ENCODE assay signal across 8 cellular contexts in the genomic region with DNA sequence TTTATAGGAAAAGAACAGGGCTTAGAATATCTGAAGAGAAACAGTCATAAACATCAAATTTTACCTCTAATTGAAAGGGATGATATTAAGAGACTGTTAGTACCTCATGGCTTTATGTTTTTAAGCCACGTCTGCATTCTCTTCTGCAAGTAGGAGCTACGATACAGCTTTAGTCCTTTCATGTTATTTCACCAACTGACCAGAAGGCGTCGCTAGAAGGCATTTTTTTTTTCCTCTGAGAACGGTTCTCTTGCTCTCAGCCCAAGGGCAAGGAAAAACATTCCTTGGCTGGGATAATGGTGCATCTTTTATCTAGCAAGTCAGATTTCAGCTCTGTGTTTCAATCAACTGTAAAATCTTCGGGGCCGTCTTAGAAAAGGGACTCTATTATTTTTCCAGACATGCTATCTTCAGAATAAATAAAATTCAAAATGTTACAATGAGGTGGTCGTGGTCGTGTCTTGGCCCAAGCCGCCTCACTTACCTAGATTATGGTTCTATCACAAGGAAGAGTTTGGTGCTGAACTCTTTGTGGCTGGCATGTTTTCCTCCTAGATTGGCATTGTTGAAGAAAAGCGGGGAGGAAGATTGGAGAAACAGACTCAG.
DNase-seq lines count a peak whose midpoint lies in the region; ATAC-seq and TF ChIP-seq lines count a peak whose summit lies in the region.

No MANE protein-coding gene starts in this region.

- no peaks in the 10 kb centered on the region for H3K9me3 ChIP-seq in Loucy (ENCODE audit: insufficient read depth, low read depth, low read length)

- H3K36me3 Mint-ChIP-seq in central memory CD8-positive, alpha-beta T cell (ENCODE audit: insufficient read depth), result no peaks in the 10 kb centered on the region

- no peaks in the 10 kb centered on the region for H3F3A ChIP-seq in Loucy (ENCODE audit: low read depth)

- TF ChIP-seq CTCF in Loucy (conservative IDR thresholded peaks at IDR 0.05; ENCODE audit: low read length), result peak; percentile 81

- H3K27me3 ChIP-seq in Loucy (ENCODE audit: insufficient read depth, low read length, poor library complexity, severe bottlenecking), result no peaks in the 10 kb centered on the region

- H3K4me1 Mint-ChIP-seq in central memory CD8-positive, alpha-beta T cell, result peaks cover 5% of the 10 kb centered on the region

- peaks cover 44% of the 10 kb centered on the region for H3K27me3 Mint-ChIP-seq in central memory CD8-positive, alpha-beta T cell

- no peaks in the 10 kb centered on the region for H4K20me1 ChIP-seq in Loucy (ENCODE audit: insufficient read depth, low read length, poor library complexity, severe bottlenecking)

- no peak overlapping the region for H3K27ac Mint-ChIP-seq in central memory CD8-positive, alpha-beta T cell (ENCODE audit: low read depth)

- peak overlapping the region; percentile 99 for H2AFZ ChIP-seq in Loucy (ENCODE audit: low read length)

- no peaks in the 10 kb centered on the region for H3K4me1 ChIP-seq in Loucy (ENCODE audit: insufficient read depth, low read length, poor library complexity, severe bottlenecking)

- DNase-seq in AG08396 (ENCODE audit: low spot score), result peak; percentile 51
- DNase-seq in GM04503 (ENCODE audit: low read depth), result peak; percentile 36
- peak; percentile 13 to 54 for DNase-seq in SHP77 (lab: John Stamatoyannopoulos, UW)
- DNase-seq in central memory CD8-positive, alpha-beta T cell (ENCODE audit: low spot score in 2 of 2), result peak in 1 of 2 donors; percentile 14
- peak; percentile 90 for DNase-seq in left kidney (ENCODE audit: low read depth, low spot score)
- DNase-seq in superior temporal gyrus (ENCODE audit: extremely low spot score), result peak; percentile 91

- no peaks in the 10 kb centered on the region for H3K79me2 ChIP-seq in Loucy (ENCODE audit: insufficient read depth, low read length)

- H3K9ac ChIP-seq in Loucy (ENCODE audit: low read depth, low read length, poor library complexity, severe bottlenecking), result peak overlapping the region; percentile 43

- no peaks in the 10 kb centered on the region for H3K9me2 ChIP-seq in Loucy (replicated peaks; ENCODE audit: low read depth, low read length)

- H3K4me3 Mint-ChIP-seq in central memory CD8-positive, alpha-beta T cell, result peak overlapping the region; percentile 57

- H3K9me3 Mint-ChIP-seq in central memory CD8-positive, alpha-beta T cell, result no peaks in the 10 kb centered on the region

- no peaks in the 10 kb centered on the region for H3K36me3 ChIP-seq in Loucy (ENCODE audit: insufficient read depth, low read length)

- peak; percentile 56 for ATAC-seq in central memory CD8-positive, alpha-beta T cell (replicated peaks; ENCODE audit: extremely low read depth, poor library complexity, severe bottlenecking)
- no peak for ATAC-seq in HG03378 (IDR thresholded peaks at IDR 0.05; ENCODE audit: unreplicated experiment)

- peak overlapping the region; percentile 73 for H3K4me3 ChIP-seq in Loucy (ENCODE audit: low read length, poor library complexity, severe bottlenecking)

- H3K4me2 ChIP-seq in Loucy (ENCODE audit: low read depth, low read length, poor library complexity, severe bottlenecking), result peak overlapping the region; percentile 88
